In the genomic region with DNA sequence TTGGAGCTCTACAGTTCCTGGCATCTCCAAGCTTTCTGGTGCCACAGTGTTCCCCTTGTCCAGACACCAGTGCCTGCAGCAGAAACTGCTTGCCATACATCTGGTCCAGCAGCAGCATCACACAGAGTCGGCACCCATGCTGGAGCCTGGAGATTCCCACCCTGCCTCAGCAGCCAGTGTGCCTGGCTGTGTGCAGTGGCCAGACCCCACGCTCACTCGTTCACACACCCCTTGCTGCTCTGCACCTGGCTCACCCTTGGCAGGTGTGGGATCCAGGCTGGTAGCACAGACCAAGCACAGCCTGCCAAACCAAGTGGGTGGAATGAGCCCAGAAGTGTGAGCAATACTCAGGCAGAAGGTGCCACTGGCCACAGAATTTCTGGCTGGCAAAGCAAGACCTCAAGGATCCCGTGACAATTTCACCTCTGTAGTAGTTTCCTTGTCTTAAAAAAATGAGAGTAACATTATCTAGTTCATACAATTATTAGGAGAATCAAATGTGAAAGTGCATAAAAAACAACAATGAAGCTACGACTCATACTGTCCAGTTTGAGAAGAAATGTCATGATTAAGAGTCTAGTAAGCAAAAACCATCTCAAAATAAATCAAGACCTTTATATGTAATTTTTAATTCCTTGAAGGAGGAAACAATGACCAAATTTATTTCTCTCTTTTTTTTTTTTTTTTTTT, we compare ENCODE assay signal across 18 cellular contexts. TPM values are rescaled to one million over a fixed set of nuclear protein-coding genes. Genes with fewer than 3 reads are reported as not detected.
DNase-seq lines count a peak whose midpoint lies in the region; ATAC-seq and TF ChIP-seq lines count a peak whose summit lies in the region.
"Had no signal": no experiment of that assay in that cellular context is flagged by ENCODE, and none has a peak within 500 bp of the region (broad histone marks: within the 10 kb centered on the region; RNA-seq: fewer than 3 reads in every experiment).

No MANE protein-coding gene starts in this region.

- no peak for TF ChIP-seq CTCF in CD8-positive, alpha-beta T cell (IDR thresholded peaks at IDR 0.05)
- TF ChIP-seq CTCF in IMR-90 (conservative IDR thresholded peaks at IDR 0.05; ENCODE audit: low read depth, low read length) = no peak
- no peak for TF ChIP-seq CTCF in natural killer cell (IDR thresholded peaks at IDR 0.05)

- no peak overlapping the region for H4K5ac ChIP-seq in IMR-90 (ENCODE audit: low read depth, low read length)

- no peak overlapping the region for H4K8ac ChIP-seq in IMR-90 (ENCODE audit: low read depth in 2 of 2, low read length in 2 of 2)

- in situ Hi-C loops in IMR-90 (cut with MboI; ENCODE audit: low sequenced_read_pairs) = no loop called here

- H3K18ac ChIP-seq in IMR-90 (ENCODE audit: low read depth, low read length) = no peak overlapping the region

- H3K14ac ChIP-seq in IMR-90 (replicated peaks; ENCODE audit: low read depth, low read length) = no peak overlapping the region; the same call in 1 of the 2 replicates

- peaks cover 32% of the 10 kb centered on the region for H3K4me1 ChIP-seq in CD8-positive, alpha-beta T cell (ENCODE audit: insufficient read depth, low read length)
- no peaks in the 10 kb centered on the region for H3K4me1 ChIP-seq in IMR-90 (ENCODE audit: control insufficient read depth, insufficient read depth, low read length)
- H3K4me1 ChIP-seq: BLaER1 treated with 17β-estradiol and CSF1 and Interleukin-3, amounts not matched to agents 10 nM and 100 nM; gastroesophageal sphincter had no signal

- no TSS peak for BruUV-seq in IMR-90 (replicated peaks; lab: Mats Ljungman, UMichigan)

- no peak overlapping the region for H3K56ac ChIP-seq in IMR-90 (ENCODE audit: extremely low read depth, insufficient read depth, low read length)

- no peak overlapping the region for H3K9ac ChIP-seq in IMR-90 (ENCODE audit: low read depth, low read length)
- H3K9ac ChIP-seq: BLaER1 treated with 17β-estradiol and CSF1 and Interleukin-3, amounts not matched to agents 10 nM and 100 nM had no signal

- H3K4ac ChIP-seq in IMR-90 (ENCODE audit: low read depth, low read length) = no peak overlapping the region

- H2AK9ac ChIP-seq in IMR-90 (replicated peaks; ENCODE audit: low read depth, low read length, poor library complexity) = no peak overlapping the region

- peaks cover 48% of the 10 kb centered on the region for H3K4me1 Mint-ChIP-seq in CD8-positive, alpha-beta T cell (ENCODE audit: low read depth)
- H3K4me1 Mint-ChIP-seq in activated naive CD4-positive, alpha-beta T cell treated with anti-CD3 and anti-CD28 coated beads, Interleukin-2, amount 50 U/mL, for 24 hours = peaks cover 68% of the 10 kb centered on the region
- H3K4me1 Mint-ChIP-seq in natural killer cell = peaks cover 34 to 48% of the 10 kb centered on the region in 2 donors
- H3K4me1 Mint-ChIP-seq: neural crest cell had no signal

- no peak overlapping the region for H3K4me3 Mint-ChIP-seq in CD8-positive, alpha-beta T cell
- H3K4me3 Mint-ChIP-seq in activated naive CD4-positive, alpha-beta T cell treated with anti-CD3 and anti-CD28 coated beads, Interleukin-2, amount 50 U/mL, for 24 hours = peak overlapping the region; percentile 52
- no peak overlapping the region for H3K4me3 Mint-ChIP-seq in natural killer cell
- H3K4me3 Mint-ChIP-seq: neural crest cell had no signal

- peaks cover 3% of the 10 kb centered on the region; the same call in 1 of the 2 replicates for H3K9me1 ChIP-seq in IMR-90 (ENCODE audit: insufficient read depth, low read length)

- no peaks in the 10 kb centered on the region for H3K79me1 ChIP-seq in IMR-90 (ENCODE audit: low read depth in 1 of 2, low read length in 2 of 2)

- CTCF ChIA-PET in CD8-positive, alpha-beta T cell (lab: Charles Lee) = interaction anchor here (0.9 to 2.0 kb wide), 4 partner anchors 12 to 99 kb away, joined by 3 to 6 read pairs (median 4); no protein-coding TSS in a partner anchor
- CTCF ChIA-PET in IMR-90 (lab: Yijun Ruan, JAX) = interaction anchor here (0.7 to 2.1 kb wide), 2 partner anchors 35 to 40 kb away, joined by 4 to 18 read pairs; no protein-coding TSS in a partner anchor

- H3K23ac ChIP-seq in IMR-90 (ENCODE audit: low read depth, low read length) = no peak overlapping the region

- WGBS in IMR-90 (ENCODE audit: extremely low coverage in 2 of 2, insufficient read length in 1 of 2), 2 experiments = 100% methylated on average over 1 of the region's 5 CpGs; no CpG with 5 or more reads in 1 of the 2 experiments

- H4K20me1 ChIP-seq in IMR-90 (ENCODE audit: insufficient read depth, low read length) = no peaks in the 10 kb centered on the region
- H4K20me1 ChIP-seq: BLaER1 treated with 17β-estradiol and CSF1 and Interleukin-3, amounts not matched to agents 10 nM and 100 nM had no signal

- H2AFZ ChIP-seq in IMR-90 (replicated peaks; ENCODE audit: low read length, poor library complexity) = no peak overlapping the region

- H3K4me3 ChIP-seq in CD8-positive, alpha-beta T cell (ENCODE audit: low read depth, low read length) = no peak overlapping the region
- no peak overlapping the region for H3K4me3 ChIP-seq in IMR-90 (ENCODE audit: insufficient read depth, low read depth, low read length)
- H3K4me3 ChIP-seq: BLaER1 treated with 17β-estradiol and CSF1 and Interleukin-3, amounts not matched to agents 10 nM and 100 nM; gastroesophageal sphincter; thoracic aorta had no signal

- intact Hi-C loops in CD8-positive, alpha-beta T cell (cut with DNase I, micrococcal nuclease) = loop anchor here (2.0 to 10.0 kb wide), 8 partner anchors 17 to 546 kb away; a partner anchor contains a TSS
- intact Hi-C loops in IMR-90 (cut with micrococcal nuclease) (loop anchor here (2.0 kb wide), 1 partner anchor 39 kb away; no protein-coding TSS in a partner anchor), natural killer cell (cut with micrococcal nuclease) (loop anchor here (5.0 to 10.0 kb wide), 3 partner anchors 41 to 1813 kb away; no protein-coding TSS in a partner anchor)

- H3K9me3 ChIP-seq in CD8-positive, alpha-beta T cell (ENCODE audit: low read length) = no peaks in the 10 kb centered on the region
- no peaks in the 10 kb centered on the region; the same call in 1 of the 2 replicates for H3K9me3 ChIP-seq in IMR-90 (ENCODE audit: control insufficient read depth, insufficient read depth, low read length)
- H3K9me3 ChIP-seq: gastroesophageal sphincter, thoracic aorta had no signal

- no peak overlapping the region for H3K27ac ChIP-seq in CD8-positive, alpha-beta T cell (ENCODE audit: low read depth, low read length)
- no peak overlapping the region for H3K27ac ChIP-seq in IMR-90 (ENCODE audit: insufficient read depth, low read length)
- H3K27ac ChIP-seq: BLaER1 treated with 17β-estradiol and CSF1 and Interleukin-3, amounts not matched to agents 10 nM and 100 nM; gastroesophageal sphincter; thoracic aorta had no signal

- TF ChIP-seq RAD21 in IMR-90 (IDR thresholded peaks at IDR 0.05; ENCODE audit: low read length) = no peak

- no peaks in the 10 kb centered on the region for H3K9me3 Mint-ChIP-seq in CD8-positive, alpha-beta T cell
- no peaks in the 10 kb centered on the region for H3K9me3 Mint-ChIP-seq in activated naive CD4-positive, alpha-beta T cell treated with anti-CD3 and anti-CD28 coated beads, Interleukin-2, amount 50 U/mL, for 24 hours
- no peaks in the 10 kb centered on the region for H3K9me3 Mint-ChIP-seq in natural killer cell

- no peaks in the 10 kb centered on the region for H3K36me3 ChIP-seq in CD8-positive, alpha-beta T cell (ENCODE audit: insufficient read depth, low read length)
- no peaks in the 10 kb centered on the region for H3K36me3 ChIP-seq in IMR-90 (ENCODE audit: control insufficient read depth, insufficient read depth, low read length)
- H3K36me3 ChIP-seq: gastroesophageal sphincter, thoracic aorta had no signal

- H3K4me2 ChIP-seq in IMR-90 (ENCODE audit: low read depth, low read length) = no peak overlapping the region
- H3K4me2 ChIP-seq: BLaER1 treated with 17β-estradiol and CSF1 and Interleukin-3, amounts not matched to agents 10 nM and 100 nM had no signal

- no peaks in the 10 kb centered on the region for H3K27me3 Mint-ChIP-seq in CD8-positive, alpha-beta T cell (ENCODE audit: low read depth)
- H3K27me3 Mint-ChIP-seq in activated naive CD4-positive, alpha-beta T cell treated with anti-CD3 and anti-CD28 coated beads, Interleukin-2, amount 50 U/mL, for 24 hours = no peaks in the 10 kb centered on the region
- H3K27me3 Mint-ChIP-seq in natural killer cell (ENCODE audit: low read depth in 2 of 2) = no peaks in the 10 kb centered on the region

- H3K27me3 ChIP-seq in CD8-positive, alpha-beta T cell (ENCODE audit: insufficient read depth, low read length) = no peaks in the 10 kb centered on the region
- H3K27me3 ChIP-seq in IMR-90 (ENCODE audit: control insufficient read depth, insufficient read depth, low read length) = no peaks in the 10 kb centered on the region
- H3K27me3 ChIP-seq: BLaER1 treated with 17β-estradiol and CSF1 and Interleukin-3, amounts not matched to agents 10 nM and 100 nM; gastroesophageal sphincter had no signal

- TF ChIP-seq POLR2A in IMR-90 (IDR thresholded peaks at IDR 0.05; ENCODE audit: low read depth, low read length) = no peak

- no peak for DNase-seq in CD8-positive, alpha-beta T cell
- peak; percentile 44 for DNase-seq in IMR-90
- DNase-seq in natural killer cell = no peak
- DNase-seq in SK-N-DZ (ENCODE audit: low spot score) = no peak
- DNase-seq: anterior cingulate cortex, DMS79, Karpas-422, NCI-H146, NCI-H226, SHP77 had no signal

- no peak overlapping the region; the same call in 1 of the 2 replicates for H2BK120ac ChIP-seq in IMR-90 (ENCODE audit: low read depth, low read length)

- POLR2A ChIA-PET in CD8-positive, alpha-beta T cell (lab: Charles Lee) = interaction anchor here (1.1 kb wide), 1 partner anchor 9 kb away, joined by 3 read pairs; no protein-coding TSS in a partner anchor
- POLR2A ChIA-PET in IMR-90 (lab: Charles Lee; ENCODE audit: unreplicated experiment) = no interaction called here

- peak overlapping the region; percentile 95 for H3K27ac Mint-ChIP-seq in CD8-positive, alpha-beta T cell
- H3K27ac Mint-ChIP-seq in activated naive CD4-positive, alpha-beta T cell treated with anti-CD3 and anti-CD28 coated beads, Interleukin-2, amount 50 U/mL, for 24 hours = peak overlapping the region; percentile 98
- peak overlapping the region; percentile 84 to 90 for H3K27ac Mint-ChIP-seq in natural killer cell

- H3K36me3 Mint-ChIP-seq in CD8-positive, alpha-beta T cell = peaks cover 47% of the 10 kb centered on the region
- H3K36me3 Mint-ChIP-seq in activated naive CD4-positive, alpha-beta T cell treated with anti-CD3 and anti-CD28 coated beads, Interleukin-2, amount 50 U/mL, for 24 hours = peaks cover 13% of the 10 kb centered on the region
- no peaks in the 10 kb centered on the region for H3K36me3 Mint-ChIP-seq in natural killer cell

- H4K91ac ChIP-seq in IMR-90 (ENCODE audit: insufficient read depth, low read depth, low read length) = no peak overlapping the region

- no peak for ATAC-seq in CD8-positive, alpha-beta T cell
- ATAC-seq in IMR-90 (ENCODE audit: low read depth) (no peak), natural killer cell (no peak), GM21786 (IDR thresholded peaks at IDR 0.05; ENCODE audit: unreplicated experiment) (no peak), GM21447 (IDR thresholded peaks at IDR 0.05; ENCODE audit: unreplicated experiment) (no peak)
- ATAC-seq: gastroesophageal sphincter had no signal

- H2BK5ac ChIP-seq in IMR-90 (ENCODE audit: low read depth, low read length, poor library complexity, severe bottlenecking) = no peak overlapping the region

- no peak overlapping the region; the same call in 1 of the 2 replicates for H2BK20ac ChIP-seq in IMR-90 (ENCODE audit: low read depth, low read length)

- H2BK15ac ChIP-seq in IMR-90 (ENCODE audit: low read depth, low read length) = no peak overlapping the region

- H2AK5ac ChIP-seq in IMR-90 (ENCODE audit: low read depth, low read length) = no peak overlapping the region

- dilution Hi-C loops in IMR-90 (cut with HindIII; ENCODE audit: low sequenced_read_pairs, unreplicated experiment) = no loop called here

RNA-seq across cellular contexts. Expression of a gene that starts 22.9 kb away (rescaled TPM):
- under 1 TPM; 0.19 to 0.22 TPM for total RNA-seq in CD8-positive, alpha-beta T cell
- total RNA-seq in IMR-90 (2012; rRNA removed) (0.72 and 1.1 TPM in 2 replicates), natural killer cell (under 1 TPM in 1 of 3 donors, not detected in 2; 0.26 TPM)
- 0.36 and 0.51 TPM in 2 replicates for polyA plus RNA-seq in IMR-90 (2012; rRNA removed)
- polyA plus RNA-seq in IMR-90 (2012; cell fraction: cytosol; rRNA removed) = 0.15 and 0.34 TPM in 2 replicates
- polyA plus RNA-seq in IMR-90 (2012; cell fraction: nucleus; rRNA removed; ENCODE audit: low replicate concordance) = 0.10 and 0.21 TPM in 2 replicates
- not detected in 2 replicates for polyA plus RNA-seq in SK-N-DZ (2014; cell fraction: cytosol; rRNA removed)
- polyA plus RNA-seq in SK-N-DZ (2014; cell fraction: nucleus; rRNA removed) = not detected in 2 replicates
- total RNA-seq: lung microvascular endothelial cell, neural crest cell, thoracic aorta had no signal

RNA-seq across cellular contexts. Expression of a gene that starts 56.4 kb away (rescaled TPM):
- 10 to 100 TPM; 52.6 to 52.8 TPM for total RNA-seq in CD8-positive, alpha-beta T cell
- 2.2 and 2.5 TPM in 2 replicates for total RNA-seq in IMR-90 (2012; rRNA removed)
- polyA plus RNA-seq in IMR-90 (2012; rRNA removed) = 0.55 and 0.57 TPM in 2 replicates
- polyA plus RNA-seq in IMR-90 (2012; cell fraction: cytosol; rRNA removed) = 0.20 and 0.37 TPM in 2 replicates
- polyA plus RNA-seq in IMR-90 (2012; cell fraction: nucleus; rRNA removed; ENCODE audit: low replicate concordance) = 0.74 and 1.9 TPM in 2 replicates
- total RNA-seq in natural killer cell = 10 to 100 TPM; 31.6 to 37.5 (median 32.5) TPM
- polyA plus RNA-seq in SK-N-DZ (2014; cell fraction: cytosol; rRNA removed) = 2.5 and 2.9 TPM in 2 replicates
- 2.7 and 4.4 TPM in 2 replicates for polyA plus RNA-seq in SK-N-DZ (2014; cell fraction: nucleus; rRNA removed)
